In genomic region chr20:5222919-5223634, GRCh38 we compare ENCODE assay signal across 1 cellular context.
TF ChIP-seq lines count a peak whose summit lies in the region.

No MANE protein-coding gene starts in this region.

TF ChIP-seq in HepG2, 621 proteins besides CTCF, POLR2A, EP300 and RAD21 (continued from another document):
- TF ChIP-seq ZGPAT (CRISPR knock-in tag; IDR thresholded peaks at IDR 0.05) (peak; percentile 18; the same call in 1 of the 2 replicates), SNAPC2 (CRISPR knock-in tag; IDR thresholded peaks at IDR 0.05) (no peak), MIER3 (CRISPR knock-in tag; IDR thresholded peaks at IDR 0.05; ENCODE audit: borderline replicate concordance) (0 out of 2 replicates have a peak, but pooled peaks have one; percentile 24), ZNF121 (CRISPR knock-in tag; IDR thresholded peaks at IDR 0.05) (peak; percentile 58; the same call in 1 of the 2 replicates)
TF ChIP-seq in HepG2: peak in this region for 50.
